Comparison of ENCODE assay signal across 1 cellular context in the genomic region with DNA sequence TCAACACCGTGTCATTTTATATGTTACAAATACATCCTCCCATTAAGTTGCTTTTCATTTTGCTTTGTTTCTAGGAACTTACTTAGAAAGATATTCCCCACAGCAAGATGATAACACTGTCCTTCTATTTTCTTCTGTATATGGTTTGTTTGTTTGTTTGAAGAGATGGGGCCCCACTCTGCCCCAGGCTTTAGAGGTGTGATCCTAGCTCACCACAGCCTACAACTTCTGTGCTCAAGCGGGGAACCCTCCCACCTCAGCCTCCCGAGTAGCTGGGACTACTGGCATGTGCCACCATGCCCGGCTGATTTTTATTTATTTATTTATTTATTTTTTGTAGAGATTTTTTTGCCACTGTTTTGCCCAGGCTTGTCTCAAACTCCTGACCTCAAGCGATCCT.
TF ChIP-seq lines count a peak whose summit lies in the region.

No MANE protein-coding gene starts in this region.

TF ChIP-seq in HepG2, 621 proteins besides CTCF, POLR2A, EP300 and RAD21:
- TF ChIP-seq FOXP4 (CRISPR knock-in tag; IDR thresholded peaks at IDR 0.05) (peak; percentile 60; the same call in 1 of the 2 replicates), KLF15 (CRISPR knock-in tag; IDR thresholded peaks at IDR 0.05; ENCODE audit: borderline replicate concordance) (no peak), FOXP1 (IDR thresholded peaks at IDR 0.05) (no peak), FOXP1 (CRISPR knock-in tag; IDR thresholded peaks at IDR 0.05) (peak; percentile 73), SP140L (CRISPR knock-in tag; IDR thresholded peaks at IDR 0.05; ENCODE audit: borderline replicate concordance) (0 out of 2 replicates have a peak, but pooled peaks have one; percentile 2), LRRFIP1 (CRISPR knock-in tag; conservative IDR thresholded peaks at IDR 0.05) (no peak)
- TF ChIP-seq, protein P1, sequence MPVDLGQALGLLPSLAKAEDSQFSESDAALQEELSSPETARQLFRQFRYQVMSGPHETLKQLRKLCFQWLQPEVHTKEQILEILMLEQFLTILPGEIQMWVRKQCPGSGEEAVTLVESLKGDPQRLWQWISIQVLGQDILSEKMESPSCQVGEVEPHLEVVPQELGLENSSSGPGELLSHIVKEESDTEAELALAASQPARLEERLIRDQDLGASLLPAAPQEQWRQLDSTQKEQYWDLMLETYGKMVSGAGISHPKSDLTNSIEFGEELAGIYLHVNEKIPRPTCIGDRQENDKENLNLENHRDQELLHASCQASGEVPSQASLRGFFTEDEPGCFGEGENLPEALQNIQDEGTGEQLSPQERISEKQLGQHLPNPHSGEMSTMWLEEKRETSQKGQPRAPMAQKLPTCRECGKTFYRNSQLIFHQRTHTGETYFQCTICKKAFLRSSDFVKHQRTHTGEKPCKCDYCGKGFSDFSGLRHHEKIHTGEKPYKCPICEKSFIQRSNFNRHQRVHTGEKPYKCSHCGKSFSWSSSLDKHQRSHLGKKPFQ (CRISPR knock-in tag; IDR thresholded peaks at IDR 0.05; ENCODE audit: insufficient replicate concordance): peak; percentile 27
